In the genomic region with DNA sequence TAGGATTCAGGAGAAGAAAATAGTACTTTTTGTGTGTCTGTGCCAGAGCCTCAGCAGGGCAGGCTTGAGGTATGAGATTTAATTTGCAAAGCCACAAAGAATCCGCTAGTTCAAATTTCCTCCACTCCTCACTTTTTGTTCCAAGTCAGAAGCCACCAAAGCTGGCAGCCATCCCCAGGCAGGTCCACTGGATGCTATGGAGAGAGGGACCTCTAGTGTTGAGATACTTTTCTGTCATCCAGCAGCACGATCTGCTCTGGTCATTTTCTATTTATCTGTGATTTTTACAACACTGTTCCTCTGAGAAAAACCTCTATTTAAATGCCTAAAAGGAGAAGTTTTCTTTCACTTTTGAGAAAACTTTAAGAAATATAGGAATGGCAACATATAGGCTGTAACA, we compare ENCODE assay signal across 9 cellular contexts.
DNase-seq lines count a peak whose midpoint lies in the region; ATAC-seq, FAIRE-seq and TF ChIP-seq lines count a peak whose summit lies in the region.
"Had no signal": no experiment of that assay in that cellular context is flagged by ENCODE, and none has a peak within 500 bp of the region (broad histone marks: within the 10 kb centered on the region; RNA-seq: fewer than 3 reads in every experiment).

No MANE protein-coding gene starts in this region.

- H3K27ac ChIP-seq in A549 = no peak overlapping the region
- H3K27ac ChIP-seq: upper lobe of left lung had no signal

- ATAC-seq in A549 (peak; percentile 68 to 83; a peak in 4 of 6 replicates), GM18520 (IDR thresholded peaks at IDR 0.05; ENCODE audit: unreplicated experiment) (no peak)
- peak; percentile 60 to 67 for ATAC-seq in stimulated activated naive B cell treated with anti-CD40 and anti-IgM and Interleukin-4, amounts not matched to agents 10 μg/mL and 1 μg/mL and 100 μg/mL, for 72 hours (replicated peaks)

- no peak overlapping the region for H3K4me2 ChIP-seq in A549

- H3K36me3 Mint-ChIP-seq in stimulated activated naive B cell treated with anti-CD40 and anti-IgM and Interleukin-4, amounts not matched to agents 10 μg/mL and 1 μg/mL and 100 μg/mL, for 72 hours = peaks cover 2% of the 10 kb centered on the region in 2 donors

- peak; percentile 48 for TF ChIP-seq CTCF in A549 (IDR thresholded peaks at IDR 0.05)
- peak; percentile 49 for TF ChIP-seq CTCF in GM12864 (IDR thresholded peaks at IDR 0.05; ENCODE audit: low read depth, low read length, missing control alignments)
- TF ChIP-seq CTCF in astrocyte of the spinal cord (IDR thresholded peaks at IDR 0.05; ENCODE audit: low read depth, low read length) = peak; percentile 77

- TF ChIP-seq RAD21 in A549 (conservative IDR thresholded peaks at IDR 0.05 in 1 of 2, IDR thresholded peaks at IDR 0.05 in 1 of 2) = peak; percentile 65 to 66

- no peak for TF ChIP-seq POLR2A in A549 (IDR thresholded peaks at IDR 0.05; ENCODE audit: low read length)

- TF ChIP-seq EP300 in A549 (IDR thresholded peaks at IDR 0.05) = no peak

- POLR2A ChIA-PET in A549 (lab: Yijun Ruan, JAX) = no interaction called here

- H3K9me3 ChIP-seq in A549 = no peaks in the 10 kb centered on the region
- H3K9me3 ChIP-seq: upper lobe of left lung had no signal

- no peaks in the 10 kb centered on the region; the same call in 2 of the 3 replicates for H3K4me1 ChIP-seq in A549
- H3K4me1 ChIP-seq: upper lobe of left lung had no signal

- in situ Hi-C loops in astrocyte of the spinal cord (cut with HindIII; ENCODE audit: low sequenced_read_pairs) = no loop called here

- H3K4me3 ChIP-seq in A549 = no peak overlapping the region
- H3K4me3 ChIP-seq in GM12864 (ENCODE audit: low read depth, low read length) = no peak overlapping the region
- no peak overlapping the region for H3K4me3 ChIP-seq in astrocyte of the spinal cord (ENCODE audit: low read depth, low read length)
- H3K4me3 ChIP-seq: upper lobe of left lung had no signal

- WGBS in A549 (ENCODE audit: missing lambda C conversion rate) = 22% methylated on average over 2 of the region's 2 CpGs

- H3K27me3 Mint-ChIP-seq in stimulated activated naive B cell treated with anti-CD40 and anti-IgM and Interleukin-4, amounts not matched to agents 10 μg/mL and 1 μg/mL and 100 μg/mL, for 72 hours = peaks cover 22 to 25% of the 10 kb centered on the region in 2 donors

- FAIRE-seq in A549 (lab: Jason Lieb, UNC) = no peak

- CTCF ChIA-PET in A549 (lab: Yijun Ruan, JAX) = interaction anchor here (0.5 to 2.3 kb wide), 11 partner anchors 9 to 690 kb away, joined by 3 to 13 read pairs (median 3); no protein-coding TSS in a partner anchor

- no peak overlapping the region for H3K4me3 Mint-ChIP-seq in stimulated activated naive B cell treated with anti-CD40 and anti-IgM and Interleukin-4, amounts not matched to agents 10 μg/mL and 1 μg/mL and 100 μg/mL, for 72 hours

- peak; percentile 28 to 49 for DNase-seq in A549 (ENCODE audit: low read depth in 1 of 2, low spot score in 1 of 2)
- no peak for DNase-seq in GM12864 (ENCODE audit: low read depth)
- DNase-seq in NCI-H2196 (lab: John Stamatoyannopoulos, UW; ENCODE audit: unreplicated experiment) = peak; percentile 60
- DNase-seq in astrocyte of the spinal cord (ENCODE audit: low read depth, low spot score) = peak; percentile 91
- peak; percentile 82 for DNase-seq in iPS-NIHi7 (ENCODE audit: extremely low spot score)
- no peak for DNase-seq in stimulated activated naive B cell treated with anti-CD40 and anti-IgM and Interleukin-4, amounts not matched to agents 10 μg/mL and 1 μg/mL and 100 μg/mL, for 72 hours
- DNase-seq in effector CD4-positive, alpha-beta T cell = no peak
- DNase-seq: upper lobe of left lung had no signal

- H3K27ac Mint-ChIP-seq in stimulated activated naive B cell treated with anti-CD40 and anti-IgM and Interleukin-4, amounts not matched to agents 10 μg/mL and 1 μg/mL and 100 μg/mL, for 72 hours = no peak overlapping the region

- peaks cover 2 to 5% of the 10 kb centered on the region in 2 donors for H3K9me3 Mint-ChIP-seq in stimulated activated naive B cell treated with anti-CD40 and anti-IgM and Interleukin-4, amounts not matched to agents 10 μg/mL and 1 μg/mL and 100 μg/mL, for 72 hours

- H3K4me1 Mint-ChIP-seq in stimulated activated naive B cell treated with anti-CD40 and anti-IgM and Interleukin-4, amounts not matched to agents 10 μg/mL and 1 μg/mL and 100 μg/mL, for 72 hours = no peaks in the 10 kb centered on the region

TF ChIP-seq in A549, 52 proteins besides CTCF, POLR2A, EP300 and RAD21:
- TF ChIP-seq SMC3 (IDR thresholded peaks at IDR 0.05) = peak; percentile 41
- TF ChIP-seq HOXB5 (CRISPR knock-in tag; IDR thresholded peaks at IDR 0.05) = no peak
- TF ChIP-seq KDM1A (IDR thresholded peaks at IDR 0.05; ENCODE audit: low read depth) = no peak

Comparison
In these comparisons a context has a peak if more than half of its experiments do, and no peak if none do; other contexts are left out.
1. DNase-seq: peak in A549 (2 of 2), NCI-H2196 (single experiment), astrocyte of the spinal cord (single experiment) and iPS-NIHi7 (single experiment); none in GM12864 (single experiment), stimulated activated naive B cell treated with anti-CD40 and anti-IgM and Interleukin-4, amounts not matched to agents 10 μg/mL and 1 μg/mL and 100 μg/mL, for 72 hours (single experiment) and effector CD4-positive, alpha-beta T cell (single experiment).
2. Peak in every context shown above with its lines, with median percentiles within 50 percentile points of each other: CTCF ChIP-seq.